8 cellular contexts compared by ENCODE assay signal in the genomic region with DNA sequence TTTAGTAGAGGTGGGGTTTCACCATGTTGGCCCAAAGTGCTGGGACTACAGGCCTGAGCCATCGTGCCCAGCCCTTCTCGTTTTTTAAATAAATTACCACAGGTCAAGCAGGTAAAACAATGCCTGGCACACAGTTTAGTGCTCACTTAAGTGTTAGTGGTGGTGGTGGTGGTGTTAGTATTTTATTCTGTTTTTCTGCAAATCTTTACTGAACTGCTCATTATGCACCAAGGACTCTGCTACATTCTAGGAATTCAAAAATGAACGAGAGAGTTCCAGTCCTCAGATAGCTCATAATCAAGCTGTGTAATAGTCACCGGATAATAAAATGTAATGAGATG. TPM values are rescaled to one million over a fixed set of nuclear protein-coding genes. Genes with fewer than 3 reads are reported as not detected.
A peak's percentile ranks its signal among the peaks of the same experiment; 100 is the strongest.
DNase-seq lines count a peak whose midpoint lies in the region; ATAC-seq, FAIRE-seq and TF ChIP-seq lines count a peak whose summit lies in the region.

No MANE protein-coding gene starts in this region.

- peak overlapping the region; percentile 63 for H3K9ac ChIP-seq in fibroblast of lung (ENCODE audit: insufficient read depth, low read length)

- H3K4me1 ChIP-seq in Peyer's patch (peaks cover 0 to 17% (median 12%) of the 10 kb centered on the region in 4 donors), fibroblast of lung (ENCODE audit: control insufficient read depth, extremely low read depth, insufficient read depth, low read length) (no peaks in the 10 kb centered on the region), prostate gland (replicated peaks) (no peaks in the 10 kb centered on the region)

- H3K4me3 ChIP-seq in GM08714 (ENCODE audit: low read length) (peak overlapping the region; percentile 63), Peyer's patch (peak overlapping the region; percentile 61 to 80 (median 72)), fibroblast of lung (replicated peaks in 1 of 4; ENCODE audit: control extremely low read depth in 1 of 4, insufficient read depth in 1 of 4, low read depth in 3 of 4, low read length in 4 of 4) (peak overlapping the region; percentile 59 to 97 (median 78)), prostate gland (peak overlapping the region; percentile 44 to 70)

- H4K20me1 ChIP-seq in fibroblast of lung (ENCODE audit: control insufficient read depth, extremely low read depth, insufficient read depth, low read length): no peaks in the 10 kb centered on the region

- no peak for TF ChIP-seq POLR2A in Peyer's patch (IDR thresholded peaks at IDR 0.05)
- no peak for TF ChIP-seq POLR2A in prostate gland (IDR thresholded peaks at IDR 0.05)

- no peak for DNase-seq in Peyer's patch
- no peak for DNase-seq in fibroblast of lung (ENCODE audit: low read depth in 2 of 2)
- no peak for DNase-seq in prostate gland (ENCODE audit: low spot score)
- no peak for DNase-seq in HK-2 (ENCODE audit: unreplicated experiment)
- no peak for DNase-seq in D721Med (ENCODE audit: insufficient read length, low spot score)

- TF ChIP-seq CTCF in Peyer's patch (IDR thresholded peaks at IDR 0.05) (no peak), fibroblast of lung (conservative IDR thresholded peaks at IDR 0.05 in 1 of 2, IDR thresholded peaks at IDR 0.05 in 1 of 2; ENCODE audit: low read depth in 1 of 2, low read length in 2 of 2) (no peak), prostate gland (IDR thresholded peaks at IDR 0.05) (no peak), D721Med (IDR thresholded peaks at IDR 0.05; ENCODE audit: insufficient read depth, missing control alignments) (no peak)

- ATAC-seq in GM18858 (IDR thresholded peaks at IDR 0.05; ENCODE audit: unreplicated experiment) (no peak), HG03159 (IDR thresholded peaks at IDR 0.05; ENCODE audit: unreplicated experiment) (no peak)

- H3K36me3 ChIP-seq in Peyer's patch: peaks cover 0 to 12% (median 0%) of the 10 kb centered on the region in 3 donors
- peaks cover 5% of the 10 kb centered on the region for H3K36me3 ChIP-seq in fibroblast of lung (ENCODE audit: control insufficient read depth, insufficient read depth, low read length)
- H3K36me3 ChIP-seq in prostate gland: no peaks in the 10 kb centered on the region

- no peak for FAIRE-seq in D721Med (lab: Jason Lieb, UNC)

- peak overlapping the region; percentile 96 for H3K4me2 ChIP-seq in fibroblast of lung (ENCODE audit: extremely low read depth, insufficient read depth, low read length)

- peak overlapping the region; percentile 45 for H2AFZ ChIP-seq in fibroblast of lung (ENCODE audit: low read length)

- WGBS in prostate gland: 3% methylated on average over 4 of the region's 4 CpGs

- intact Hi-C loops in prostate gland (cut with DNase I): no loop called here

- H3K27ac ChIP-seq in Peyer's patch (peak overlapping the region; percentile 78 to 94 (median 92)), fibroblast of lung (ENCODE audit: insufficient read depth, low read length) (peak overlapping the region; percentile 81), prostate gland (peak overlapping the region; percentile 81 to 92)

- H3K27me3 ChIP-seq in Peyer's patch (no peaks in the 10 kb centered on the region), fibroblast of lung (ENCODE audit: control insufficient read depth, insufficient read depth, low read length) (no peaks in the 10 kb centered on the region), prostate gland (replicated peaks; ENCODE audit: insufficient read depth) (no peaks in the 10 kb centered on the region)

- H3K9me3 ChIP-seq in Peyer's patch (no peaks in the 10 kb centered on the region), fibroblast of lung (ENCODE audit: control insufficient read depth, insufficient read depth, low read depth, low read length) (no peaks in the 10 kb centered on the region), prostate gland (no peaks in the 10 kb centered on the region)

- peaks cover 12% of the 10 kb centered on the region for H3K79me2 ChIP-seq in fibroblast of lung (ENCODE audit: control insufficient read depth, insufficient read depth, low read length)

RNA-seq across cellular contexts. Expression of gene ITFG2, which starts 0.7 kb away (rescaled TPM):
- total RNA-seq in Peyer's patch: 100 to 1,000 TPM in 2 of 4 donors, 10 to 100 TPM in 2; 50.8 to 119 (median 102) TPM
- 11.0 and 13.5 TPM in 2 replicates for total RNA-seq in fibroblast of lung
- 17.5 and 18.2 TPM in 2 replicates for polyA plus RNA-seq in fibroblast of lung
- polyA plus RNA-seq in fibroblast of lung (2012): 19.0 and 28.7 TPM in 2 replicates
- polyA minus RNA-seq in fibroblast of lung (ENCODE audit: low replicate concordance): 44.3 and 47.0 TPM in 2 replicates
- 10 to 100 TPM; 41.5 to 46.5 TPM for total RNA-seq in prostate gland

RNA-seq across cellular contexts. Expression of gene FKBP4, which starts 18.4 kb away (rescaled TPM):
- total RNA-seq in Peyer's patch (10 to 100 TPM; 27.7 to 42.4 (median 33.7) TPM), fibroblast of lung (41.3 and 42.6 TPM in 2 replicates), prostate gland (10 to 100 TPM; 55.2 to 87.0 TPM)
- 23.0 and 32.7 TPM in 2 replicates for polyA plus RNA-seq in fibroblast of lung
- 27.0 and 37.9 TPM in 2 replicates for polyA plus RNA-seq in fibroblast of lung (2012)
- polyA minus RNA-seq in fibroblast of lung (ENCODE audit: low replicate concordance): 21.9 and 27.5 TPM in 2 replicates

RNA-seq across cellular contexts. Expression of gene NRIP2, which starts 21.7 kb away (rescaled TPM):
- total RNA-seq in Peyer's patch: not detected
- under 0.01 and 0.17 TPM in 2 replicates for total RNA-seq in fibroblast of lung
- polyA plus RNA-seq in fibroblast of lung: 0.08 and 0.21 TPM in 2 replicates
- 0.44 and 0.58 TPM in 2 replicates for polyA plus RNA-seq in fibroblast of lung (2012)
- 0.35 and 2.8 TPM in 2 replicates for polyA minus RNA-seq in fibroblast of lung (ENCODE audit: low replicate concordance)
- total RNA-seq in prostate gland: 1 to 10 TPM in 1 of 2 donors, under 1 TPM in 1; 0.18 to 8.7 TPM

RNA-seq across cellular contexts. Expression of gene TEX52, which starts 43.7 kb away (rescaled TPM):
- 1 to 10 TPM in 1 of 4 donors, not detected in 3; 2.3 TPM for total RNA-seq in Peyer's patch
- not detected in 2 replicates for total RNA-seq in fibroblast of lung
- polyA plus RNA-seq in fibroblast of lung: not detected in 2 replicates
- polyA plus RNA-seq in fibroblast of lung (2012): not detected in 2 replicates
- polyA minus RNA-seq in fibroblast of lung (ENCODE audit: low replicate concordance): not detected in 2 replicates
- under 1 TPM in 1 of 2 donors, not detected in 1; 0.85 TPM for total RNA-seq in prostate gland
